Comparison of ENCODE assay signal across 12 cellular contexts in genomic region chr10:22259280-22259679, GRCh38. TPM values are rescaled to one million over a fixed set of nuclear protein-coding genes. Genes with fewer than 3 reads are reported as not detected.
DNase-seq lines count a peak whose midpoint lies in the region; ATAC-seq and TF ChIP-seq lines count a peak whose summit lies in the region.
"Had no signal": no experiment of that assay in that cellular context is flagged by ENCODE, and none has a peak within 500 bp of the region (broad histone marks: within the 10 kb centered on the region; RNA-seq: fewer than 3 reads in every experiment).

No MANE protein-coding gene starts in this region.

- CTCF ChIA-PET in activated CD8-positive, alpha-beta T cell treated with anti-CD3 and anti-CD28 coated beads, Interleukin-2, amount 10 ng/mL, durations not matched to agents 7 days and 5 days (lab: Charles Lee), result interaction anchor here (1.1 to 1.5 kb wide), 9 partner anchors 10 to 764 kb away, joined by 3 to 4 read pairs (median 3); partner anchors contain the start of gene COMMD3
- CTCF ChIA-PET in RWPE1 (lab: Yijun Ruan, JAX), result no interaction called here

- no peaks in the 10 kb centered on the region for H4K20me1 ChIP-seq in KMS-11 (ENCODE audit: insufficient read depth)

- no peak overlapping the region; the same call in 1 of the 2 replicates for H3K9ac ChIP-seq in KMS-11
- H3K9ac ChIP-seq: BLaER1 treated with 17β-estradiol and CSF1 and Interleukin-3, amounts not matched to agents 10 nM and 100 nM had no signal

- H3K36me3 ChIP-seq in KMS-11 (ENCODE audit: insufficient read depth), result no peaks in the 10 kb centered on the region
- H3K36me3 ChIP-seq: BLaER1 treated with 17β-estradiol and CSF1 and Interleukin-3, amounts not matched to agents 10 nM and 100 nM had no signal

- H3K4me3 Mint-ChIP-seq in activated T-cell treated with anti-CD3 and anti-CD28 coated beads, Interleukin-2, amount 50 U/mL, for 72 hours, result no peak overlapping the region
- no peak overlapping the region for H3K4me3 Mint-ChIP-seq in activated CD8-positive, alpha-beta T cell treated with anti-CD3 and anti-CD28 coated beads, Interleukin-2, amount 10 ng/mL, durations not matched to agents 7 days and 5 days
- H3K4me3 Mint-ChIP-seq in neural crest cell, result no peak overlapping the region
- H3K4me3 Mint-ChIP-seq: type B pancreatic cell had no signal

- H3K27me3 Mint-ChIP-seq in activated T-cell treated with anti-CD3 and anti-CD28 coated beads, Interleukin-2, amount 50 U/mL, for 72 hours (ENCODE audit: low read depth), result peaks cover 18% of the 10 kb centered on the region
- peaks cover 27% of the 10 kb centered on the region for H3K27me3 Mint-ChIP-seq in activated CD8-positive, alpha-beta T cell treated with anti-CD3 and anti-CD28 coated beads, Interleukin-2, amount 10 ng/mL, durations not matched to agents 7 days and 5 days (ENCODE audit: low read depth)
- peaks cover 84% of the 10 kb centered on the region for H3K27me3 Mint-ChIP-seq in neural crest cell (ENCODE audit: low read depth)

- peak; percentile 10 to 16 for DNase-seq in activated T-cell treated with anti-CD3 and anti-CD28 coated beads, Interleukin-2, amount 50 U/mL, for 72 hours
- DNase-seq in activated T-cell treated with anti-CD3 and anti-CD28 coated beads, Interleukin-2, amount 50 U/mL, for 1 hour, result no peak
- DNase-seq in activated CD8-positive, alpha-beta T cell treated with anti-CD3 and anti-CD28 coated beads, Interleukin-2, amount 10 ng/mL, durations not matched to agents 7 days and 5 days, result peak; percentile 25
- DNase-seq in neural crest cell (ENCODE audit: low read depth, low spot score), result no peak
- DNase-seq in sciatic nerve (ENCODE audit: low spot score), result no peak
- DNase-seq in medulla oblongata (ENCODE audit: extremely low spot score), result no peak
- DNase-seq in RWPE1 (ENCODE audit: low spot score), result no peak
- DNase-seq: activated CD8-positive, alpha-beta memory T cell treated with anti-CD3 and anti-CD28 coated beads for 24 hours had no signal

- H3K9me3 Mint-ChIP-seq in activated T-cell treated with anti-CD3 and anti-CD28 coated beads, Interleukin-2, amount 50 U/mL, for 72 hours, result no peaks in the 10 kb centered on the region
- no peaks in the 10 kb centered on the region for H3K9me3 Mint-ChIP-seq in activated CD8-positive, alpha-beta T cell treated with anti-CD3 and anti-CD28 coated beads, Interleukin-2, amount 10 ng/mL, durations not matched to agents 7 days and 5 days (ENCODE audit: insufficient read depth)
- no peaks in the 10 kb centered on the region for H3K9me3 Mint-ChIP-seq in neural crest cell
- H3K9me3 Mint-ChIP-seq: type B pancreatic cell had no signal

- H3K36me3 Mint-ChIP-seq in activated T-cell treated with anti-CD3 and anti-CD28 coated beads, Interleukin-2, amount 50 U/mL, for 72 hours (ENCODE audit: insufficient read depth in 2 of 2), result no peaks in the 10 kb centered on the region
- no peaks in the 10 kb centered on the region for H3K36me3 Mint-ChIP-seq in activated CD8-positive, alpha-beta T cell treated with anti-CD3 and anti-CD28 coated beads, Interleukin-2, amount 10 ng/mL, durations not matched to agents 7 days and 5 days (ENCODE audit: low read depth)
- H3K36me3 Mint-ChIP-seq in neural crest cell (ENCODE audit: low read depth), result no peaks in the 10 kb centered on the region
- H3K36me3 Mint-ChIP-seq: type B pancreatic cell had no signal

- H3K27ac Mint-ChIP-seq in activated T-cell treated with anti-CD3 and anti-CD28 coated beads, Interleukin-2, amount 50 U/mL, for 72 hours, result no peak overlapping the region
- no peak overlapping the region for H3K27ac Mint-ChIP-seq in activated CD8-positive, alpha-beta T cell treated with anti-CD3 and anti-CD28 coated beads, Interleukin-2, amount 10 ng/mL, durations not matched to agents 7 days and 5 days
- no peak overlapping the region for H3K27ac Mint-ChIP-seq in neural crest cell (ENCODE audit: unreplicated experiment)
- H3K27ac Mint-ChIP-seq: type B pancreatic cell had no signal

- H3K27ac ChIP-seq in KMS-11 (peak overlapping the region; percentile 95; the same call in 1 of the 2 replicates), RWPE1 (no peak overlapping the region)
- H3K27ac ChIP-seq: BLaER1 treated with 17β-estradiol and CSF1 and Interleukin-3, amounts not matched to agents 10 nM and 100 nM had no signal

- no peak overlapping the region for H2AFZ ChIP-seq in KMS-11 (ENCODE audit: low read depth)

- H3K79me2 ChIP-seq in KMS-11 (ENCODE audit: insufficient read depth, low read depth), result peaks cover 50% of the 10 kb centered on the region

- 0 out of 2 replicates have a peak, but pooled peaks have one; percentile 33 for TF ChIP-seq CTCF in KMS-11 (conservative IDR thresholded peaks at IDR 0.05; ENCODE audit: low read depth, low read length)
- TF ChIP-seq CTCF in neural crest cell (conservative IDR thresholded peaks at IDR 0.05), result peak; percentile 15
- TF ChIP-seq CTCF in RWPE1 (conservative IDR thresholded peaks at IDR 0.05; ENCODE audit: low read depth), result no peak

- intact Hi-C loops in sciatic nerve (cut with DNase I), result loop anchor here (10.0 kb wide), 1 partner anchor 56 kb away; the partner anchor contains the start of gene COMMD3

- no peaks in the 10 kb centered on the region for H3K27me3 ChIP-seq in KMS-11 (ENCODE audit: insufficient read depth, low read depth)

- peaks cover 4% of the 10 kb centered on the region for H3K4me1 Mint-ChIP-seq in activated T-cell treated with anti-CD3 and anti-CD28 coated beads, Interleukin-2, amount 50 U/mL, for 72 hours (ENCODE audit: low read depth)
- H3K4me1 Mint-ChIP-seq in activated CD8-positive, alpha-beta T cell treated with anti-CD3 and anti-CD28 coated beads, Interleukin-2, amount 10 ng/mL, durations not matched to agents 7 days and 5 days (ENCODE audit: low read depth), result peaks cover 3% of the 10 kb centered on the region
- H3K4me1 Mint-ChIP-seq in neural crest cell, result no peaks in the 10 kb centered on the region

- no peak overlapping the region for H3K4me3 ChIP-seq in KMS-11 (IDR thresholded peaks at IDR 0.05; ENCODE audit: insufficient read depth, low read depth, low read length)
- H3K4me3 ChIP-seq: BLaER1 treated with 17β-estradiol and CSF1 and Interleukin-3, amounts not matched to agents 10 nM and 100 nM had no signal

- H3K4me2 ChIP-seq in KMS-11, result peak overlapping the region; percentile 18; the same call in 1 of the 2 replicates
- H3K4me2 ChIP-seq: BLaER1 treated with 17β-estradiol and CSF1 and Interleukin-3, amounts not matched to agents 10 nM and 100 nM had no signal

- POLR2A ChIA-PET in activated CD8-positive, alpha-beta T cell treated with anti-CD3 and anti-CD28 coated beads, Interleukin-2, amount 10 ng/mL, durations not matched to agents 7 days and 5 days (lab: Charles Lee), result interaction anchor here (0.6 kb wide), 1 partner anchor 47 kb away, joined by 3 read pairs; no protein-coding TSS in a partner anchor
- POLR2A ChIA-PET in RWPE1 (lab: Yijun Ruan, JAX; ENCODE audit: low non-redundant PET), result no interaction called here

- ATAC-seq in activated T-cell treated with anti-CD3 and anti-CD28 coated beads, Interleukin-2, amount 50 U/mL, for 72 hours (replicated peaks in 1 of 2), result peak; percentile 60 to 73
- ATAC-seq in activated CD8-positive, alpha-beta T cell treated with anti-CD3 and anti-CD28 coated beads, Interleukin-2, amount 10 ng/mL, durations not matched to agents 7 days and 5 days, result no peak
- ATAC-seq in sciatic nerve, result no peak

- H3K4me1 ChIP-seq in KMS-11 (ENCODE audit: low read depth, poor library complexity, severe bottlenecking), result peaks cover 49% of the 10 kb centered on the region
- H3K4me1 ChIP-seq: BLaER1 treated with 17β-estradiol and CSF1 and Interleukin-3, amounts not matched to agents 10 nM and 100 nM had no signal

RNA-seq across cellular contexts. Expression of gene EBLN1, which starts 41.5 kb away (rescaled TPM):
- total RNA-seq in activated T-cell treated with anti-CD3 and anti-CD28 coated beads, Interleukin-2, amount 50 U/mL, for 72 hours, result not detected
- not detected for total RNA-seq in activated CD8-positive, alpha-beta T cell treated with anti-CD3 and anti-CD28 coated beads, Interleukin-2, amount 10 ng/mL, durations not matched to agents 7 days and 5 days
- total RNA-seq in neural crest cell (not detected in 2 replicates), sciatic nerve (not detected)
- total RNA-seq: kidney epithelial cell had no signal

RNA-seq across cellular contexts. Expression of gene COMMD3, which starts 56.9 kb away (rescaled TPM):
- total RNA-seq in activated T-cell treated with anti-CD3 and anti-CD28 coated beads, Interleukin-2, amount 50 U/mL, for 72 hours, result 100 to 1,000 TPM in 1 of 2 donors, 10 to 100 TPM in 1; 95.0 to 104 TPM
- 10 to 100 TPM; 59.7 to 63.3 TPM for total RNA-seq in activated CD8-positive, alpha-beta T cell treated with anti-CD3 and anti-CD28 coated beads, Interleukin-2, amount 10 ng/mL, durations not matched to agents 7 days and 5 days
- total RNA-seq in neural crest cell (31.1 and 35.1 TPM in 2 replicates), sciatic nerve (53.3 TPM)

Comparison
In these comparisons a context has a peak if more than half of its experiments do, and no peak if none do; other contexts are left out.
1. DNase-seq: peak in activated T-cell treated with anti-CD3 and anti-CD28 coated beads, Interleukin-2, amount 50 U/mL, for 72 hours (2 of 2) and activated CD8-positive, alpha-beta T cell treated with anti-CD3 and anti-CD28 coated beads, Interleukin-2, amount 10 ng/mL, durations not matched to agents 7 days and 5 days (single experiment); none in activated T-cell treated with anti-CD3 and anti-CD28 coated beads, Interleukin-2, amount 50 U/mL, for 1 hour (single experiment), neural crest cell (single experiment), sciatic nerve (single experiment), medulla oblongata (single experiment) and RWPE1 (single experiment).
2. ATAC-seq: peak in activated T-cell treated with anti-CD3 and anti-CD28 coated beads, Interleukin-2, amount 50 U/mL, for 72 hours (2 of 2); none in activated CD8-positive, alpha-beta T cell treated with anti-CD3 and anti-CD28 coated beads, Interleukin-2, amount 10 ng/mL, durations not matched to agents 7 days and 5 days (single experiment) and sciatic nerve (single experiment).